Comparison of ENCODE assay signal across 8 cellular contexts in the genomic region with DNA sequence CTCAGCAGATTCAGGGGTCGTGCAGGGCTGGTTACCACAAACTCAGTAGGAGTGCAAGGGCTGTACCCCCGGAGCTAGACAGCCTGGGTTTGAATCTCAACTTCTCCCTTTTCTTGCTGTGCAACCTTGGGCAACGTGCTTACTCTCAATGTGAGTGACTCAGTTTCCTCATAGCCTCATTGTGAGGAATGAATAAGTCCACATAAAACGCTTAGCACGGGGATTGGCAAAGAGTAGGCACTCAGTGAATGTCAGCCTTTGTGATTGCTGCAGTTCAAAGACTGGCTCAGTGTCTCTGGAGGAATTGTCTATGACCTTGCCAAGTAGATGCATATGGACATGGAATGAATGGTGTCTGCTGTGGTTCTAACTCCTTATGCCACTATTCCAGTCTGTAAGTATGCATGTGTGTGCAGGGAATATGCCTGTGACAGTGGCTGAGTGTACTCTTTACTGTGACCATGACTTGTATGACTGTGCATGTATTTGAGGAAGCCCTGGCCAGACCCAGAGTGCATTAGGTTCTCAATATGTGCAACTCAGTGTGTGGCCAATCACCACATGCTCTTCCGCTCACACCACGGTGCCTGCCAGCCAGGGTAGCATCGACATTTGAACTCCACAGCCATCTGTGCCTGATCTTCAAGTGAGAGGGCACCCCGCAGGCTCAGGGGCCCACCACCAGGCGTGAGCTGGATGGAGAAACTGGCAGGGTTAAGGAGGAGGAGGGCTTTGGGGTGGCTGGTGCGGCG. TPM values are rescaled to one million over a fixed set of nuclear protein-coding genes. Genes with fewer than 3 reads are reported as not detected.
DNase-seq lines count a peak whose midpoint lies in the region; ATAC-seq and TF ChIP-seq lines count a peak whose summit lies in the region.

No MANE protein-coding gene starts in this region.

- H3K4me3 ChIP-seq in right lobe of liver: peak overlapping the region; percentile 4 to 25 (median 23)
- peak overlapping the region; percentile 71 for H3K4me3 ChIP-seq in suprapubic skin

- no peak for ATAC-seq in central memory CD8-positive, alpha-beta T cell (replicated peaks; ENCODE audit: extremely low read depth, poor library complexity, severe bottlenecking)
- ATAC-seq in right lobe of liver: no peak
- no peak for ATAC-seq in GM21526 (IDR thresholded peaks at IDR 0.05; ENCODE audit: low FRiP score, unreplicated experiment)

- H3K27ac Mint-ChIP-seq in central memory CD8-positive, alpha-beta T cell (ENCODE audit: low read depth): peak overlapping the region; percentile 96

- peaks cover 26% of the 10 kb centered on the region for H3K4me1 Mint-ChIP-seq in central memory CD8-positive, alpha-beta T cell

- no peak for TF ChIP-seq EP300 in suprapubic skin (IDR thresholded peaks at IDR 0.05)

- H3K9me3 Mint-ChIP-seq in central memory CD8-positive, alpha-beta T cell: no peaks in the 10 kb centered on the region

- TF ChIP-seq CTCF in right lobe of liver (IDR thresholded peaks at IDR 0.05) (no peak), suprapubic skin (IDR thresholded peaks at IDR 0.05) (no peak)

- no peaks in the 10 kb centered on the region for H3K9me3 ChIP-seq in right lobe of liver
- no peaks in the 10 kb centered on the region for H3K9me3 ChIP-seq in suprapubic skin

- TF ChIP-seq POLR2A in right lobe of liver (IDR thresholded peaks at IDR 0.05) (peak; percentile 8), suprapubic skin (IDR thresholded peaks at IDR 0.05) (no peak)

- peak; percentile 43 for DNase-seq in GM04503 (ENCODE audit: low read depth)
- peak; percentile 30 for DNase-seq in OCI-M1 (lab: John Stamatoyannopoulos, UW)
- no peak for DNase-seq in central memory CD8-positive, alpha-beta T cell (ENCODE audit: low spot score in 2 of 2)
- DNase-seq in right lobe of liver: peak in 2 of 3 donors; percentile 37 to 70
- DNase-seq in suprapubic skin (ENCODE audit: low spot score in 2 of 2): peak in 1 of 2 donors; percentile 77
- no peak for DNase-seq in posterior vena cava (ENCODE audit: low spot score)
- no peak for DNase-seq in SK-N-DZ (ENCODE audit: low spot score)

- intact Hi-C loops in right lobe of liver (cut with DNase I) (no loop called here), posterior vena cava (cut with DNase I) (no loop called here)

- H3K4me1 ChIP-seq in right lobe of liver (peaks cover 0 to 26% (median 14%) of the 10 kb centered on the region in 4 donors), suprapubic skin (peaks cover 47% of the 10 kb centered on the region)

- H3K36me3 ChIP-seq in right lobe of liver: no peaks in the 10 kb centered on the region
- peaks cover 9% of the 10 kb centered on the region for H3K36me3 ChIP-seq in suprapubic skin

- peaks cover 4% of the 10 kb centered on the region for H3K36me3 Mint-ChIP-seq in central memory CD8-positive, alpha-beta T cell (ENCODE audit: insufficient read depth)

- whole genome bisulfite sequencing in right lobe of liver (ENCODE audit: insufficient coverage, low coverage, low lambda C conversion rate, missing lambda C conversion rate): 7% methylated on average over 7 of the region's 12 CpGs
- WGBS in suprapubic skin: 42% methylated on average over 9 of the region's 12 CpGs

- no peaks in the 10 kb centered on the region for H3K27me3 ChIP-seq in right lobe of liver
- H3K27me3 ChIP-seq in suprapubic skin: no peaks in the 10 kb centered on the region

- H3K4me3 Mint-ChIP-seq in central memory CD8-positive, alpha-beta T cell: peak overlapping the region; percentile 92

- H3K27ac ChIP-seq in right lobe of liver: peak overlapping the region; percentile 78 to 96 (median 86)
- H3K27ac ChIP-seq in suprapubic skin: peak overlapping the region; percentile 89

- H3K27me3 Mint-ChIP-seq in central memory CD8-positive, alpha-beta T cell: no peaks in the 10 kb centered on the region

RNA-seq across cellular contexts. Expression of gene HYAL3, which starts 0.9 kb away (rescaled TPM):
- total RNA-seq in right lobe of liver: 1 to 10 TPM; 1.8 to 7.5 (median 3.1) TPM
- 1 to 10 TPM; 2.5 to 7.8 (median 6.1) TPM for total RNA-seq in suprapubic skin
- total RNA-seq in posterior vena cava: 1 to 10 TPM; 2.5 to 3.9 TPM
- polyA plus RNA-seq in SK-N-DZ (2014; cell fraction: cytosol; rRNA removed): 0.64 and 1.2 TPM in 2 replicates
- 3.7 and 6.2 TPM in 2 replicates for polyA plus RNA-seq in SK-N-DZ (2014; cell fraction: nucleus; rRNA removed)

RNA-seq across cellular contexts. Expression of gene NAA80, which starts 0.9 kb away (rescaled TPM):
- 1 to 10 TPM; 2.5 to 6.2 (median 3.5) TPM for total RNA-seq in right lobe of liver
- total RNA-seq in suprapubic skin: 10 to 100 TPM; 19.5 to 23.4 (median 20.3) TPM
- 10 to 100 TPM in 1 of 2 donors, 1 to 10 TPM in 1; 9.1 to 11.1 TPM for total RNA-seq in posterior vena cava
- 9.8 and 10.7 TPM in 2 replicates for polyA plus RNA-seq in SK-N-DZ (2014; cell fraction: cytosol; rRNA removed)
- 19.9 and 27.7 TPM in 2 replicates for polyA plus RNA-seq in SK-N-DZ (2014; cell fraction: nucleus; rRNA removed)

RNA-seq across cellular contexts. Expression of gene HYAL1, which starts 3.3 kb away (rescaled TPM):
- total RNA-seq in right lobe of liver: 100 to 1,000 TPM in 4 of 6 experiments, 10 to 100 TPM in 2; 90.6 to 157 (median 136) TPM
- total RNA-seq in suprapubic skin: 10 to 100 TPM; 19.5 to 31.0 (median 27.4) TPM
- total RNA-seq in posterior vena cava: 10 to 100 TPM; 10.6 to 11.7 TPM
- polyA plus RNA-seq in SK-N-DZ (2014; cell fraction: cytosol; rRNA removed): 1.9 and 4.8 TPM in 2 replicates
- 2.0 and 2.5 TPM in 2 replicates for polyA plus RNA-seq in SK-N-DZ (2014; cell fraction: nucleus; rRNA removed)

RNA-seq across cellular contexts. Expression of gene IFRD2, which starts 7.9 kb away (rescaled TPM):
- total RNA-seq in right lobe of liver (10 to 100 TPM; 40.8 to 71.0 (median 56.3) TPM), suprapubic skin (10 to 100 TPM; 56.3 to 84.9 (median 75.2) TPM), posterior vena cava (10 to 100 TPM; 47.3 to 53.3 TPM)
- 72.9 and 84.0 TPM in 2 replicates for polyA plus RNA-seq in SK-N-DZ (2014; cell fraction: cytosol; rRNA removed)
- polyA plus RNA-seq in SK-N-DZ (2014; cell fraction: nucleus; rRNA removed): 268 and 286 TPM in 2 replicates

RNA-seq across cellular contexts. Expression of gene LSMEM2, which starts 21.2 kb away (rescaled TPM):
- not detected for total RNA-seq in right lobe of liver
- total RNA-seq in suprapubic skin: under 1 TPM in 1 of 4 donors, not detected in 3; 0.30 TPM
- under 1 TPM in 1 of 2 donors, not detected in 1; 0.37 TPM for total RNA-seq in posterior vena cava
- polyA plus RNA-seq in SK-N-DZ (2014; cell fraction: cytosol; rRNA removed): 0.09 TPM in 1 of 2 replicates, not detected in the other
- not detected in 2 replicates for polyA plus RNA-seq in SK-N-DZ (2014; cell fraction: nucleus; rRNA removed)

Comparison
In these comparisons a context has a peak if more than half of its experiments do, and no peak if none do; other contexts are left out.
1. DNase-seq: peak in GM04503 (single experiment), OCI-M1 (single experiment) and right lobe of liver (2 of 3); none in central memory CD8-positive, alpha-beta T cell (0 of 2), posterior vena cava (single experiment) and SK-N-DZ (single experiment).